Comparison of ENCODE assay signal across 33 cellular contexts in the genomic region with DNA sequence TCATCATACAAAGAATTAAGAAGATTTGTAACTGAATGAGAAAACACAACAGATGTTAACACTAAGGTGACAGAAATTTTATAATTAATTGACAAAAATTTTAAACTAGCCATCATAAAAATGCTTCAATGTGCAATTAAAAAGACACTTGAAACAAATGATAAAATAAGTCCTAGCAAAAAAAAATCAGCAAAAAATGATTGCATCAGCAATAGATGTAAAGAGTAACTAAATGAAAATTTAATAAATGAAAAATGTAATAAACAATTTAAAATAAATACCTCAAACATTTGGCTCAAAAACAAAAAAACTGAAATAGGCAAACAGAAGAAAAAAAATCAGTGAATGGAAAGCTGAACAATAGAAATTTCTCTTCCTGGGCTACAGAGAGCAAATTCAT.
"Had no signal": no experiment of that assay in that cellular context is flagged by ENCODE, and none has a peak within 500 bp of the region (broad histone marks: within the 10 kb centered on the region; RNA-seq: fewer than 3 reads in every experiment).

No MANE protein-coding gene starts in this region.

- H3K36me3 ChIP-seq: adrenal gland, cardiac muscle cell had no signal

- H3K4me3 ChIP-seq: adrenal gland, cardiac muscle cell had no signal

- H3K4me1 ChIP-seq: adrenal gland had no signal

- ATAC-seq: activated CD8-positive, alpha-beta T cell treated with anti-CD3 and anti-CD28 coated beads for 36 hours; activated naive CD4-positive, alpha-beta T cell treated with anti-CD3 and anti-CD28 coated beads, Interleukin-2, amount 50 U/mL, for 72 hours; activated T-cell treated with anti-CD3 and anti-CD28 coated beads, Interleukin-2, amount 50 U/mL, for 4 hours; activated T-cell treated with anti-CD3 and anti-CD28 coated beads, Interleukin-2, amount 50 U/mL, for 72 hours; activated T-helper 17 cell treated with anti-CD3 and anti-CD28 coated beads, Interleukin-2, amount 50 U/mL, for 72 hours had no signal

- H3K27ac ChIP-seq: adrenal gland, cardiac muscle cell, VCaP had no signal

- FAIRE-seq: astrocyte, bronchial epithelial cell, TTC549 had no signal

- DNase-seq: activated B cell treated with CpG ODN at 0.5 μM for 24 hours; activated CD4-positive, alpha-beta memory T cell treated with anti-CD3 and anti-CD28 coated beads for 36 hours; activated CD4-positive, alpha-beta T cell treated with anti-CD3 and anti-CD28 coated beads for 4 hours; activated CD4-positive, alpha-beta T cell treated with anti-CD3 and anti-CD28 coated beads, Interleukin-2, amount 10 ng/mL, durations not matched to agents 24 days and 14 days; activated CD4-positive, alpha-beta T cell treated with anti-CD3 and anti-CD28 coated beads, Interleukin-2, amount 50 U/mL, for 1 hour; activated CD4-positive, alpha-beta T cell treated with anti-CD3 and anti-CD28 coated beads, Interleukin-2, amount 50 U/mL, for 4 hours; activated CD4-positive, CD25-positive, alpha-beta regulatory T cell treated with anti-CD3 and anti-CD28 coated beads, Interleukin-2, amount 50 U/mL, for 72 hours; activated CD8-positive, alpha-beta memory T cell treated with anti-CD3 and anti-CD28 coated beads, Interleukin-2, amount 50 U/mL, for 4 hours; activated CD8-positive, alpha-beta T cell treated with anti-CD3 and anti-CD28 coated beads for 36 hours; activated effector memory CD4-positive, alpha-beta T cell treated with anti-CD3 and anti-CD28 coated beads, Interleukin-2, amount 50 U/mL, for 16 hours; activated gamma-delta T cell treated with Interleukin-2 at 50 U/mL for 16 hours; activated naive CD4-positive, alpha-beta T cell; activated naive CD4-positive, alpha-beta T cell treated with anti-CD3 and anti-CD28 coated beads for 36 hours; activated naive CD4-positive, alpha-beta T cell treated with anti-CD3 and anti-CD28 coated beads, Interleukin-2, amount 50 U/mL, for 16 hours; activated naive CD8-positive, alpha-beta T cell treated with anti-CD3 and anti-CD28 coated beads for 36 hours; activated T-cell treated with anti-CD3 and anti-CD28 coated beads for 4 hours; activated T-cell treated with anti-CD3 and anti-CD28 coated beads, Interleukin-2, amount 50 U/mL, for 1 hour; activated T-cell treated with anti-CD3 and anti-CD28 coated beads, Interleukin-2, amount 50 U/mL, for 4 hours; activated T-cell treated with anti-CD3 and anti-CD28 coated beads, Interleukin-2, amount 50 U/mL, for 72 hours; adrenal gland; amniotic stem cell; aorta; cerebellar nuclear complex; T-helper 1 cell; T-helper 2 cell; T-helper 9 cell had no signal

- H3K9me3 ChIP-seq: adrenal gland had no signal

- H3K27me3 ChIP-seq: adrenal gland, cardiac muscle cell had no signal
